1 cellular context compared by ENCODE assay signal in the genomic region with DNA sequence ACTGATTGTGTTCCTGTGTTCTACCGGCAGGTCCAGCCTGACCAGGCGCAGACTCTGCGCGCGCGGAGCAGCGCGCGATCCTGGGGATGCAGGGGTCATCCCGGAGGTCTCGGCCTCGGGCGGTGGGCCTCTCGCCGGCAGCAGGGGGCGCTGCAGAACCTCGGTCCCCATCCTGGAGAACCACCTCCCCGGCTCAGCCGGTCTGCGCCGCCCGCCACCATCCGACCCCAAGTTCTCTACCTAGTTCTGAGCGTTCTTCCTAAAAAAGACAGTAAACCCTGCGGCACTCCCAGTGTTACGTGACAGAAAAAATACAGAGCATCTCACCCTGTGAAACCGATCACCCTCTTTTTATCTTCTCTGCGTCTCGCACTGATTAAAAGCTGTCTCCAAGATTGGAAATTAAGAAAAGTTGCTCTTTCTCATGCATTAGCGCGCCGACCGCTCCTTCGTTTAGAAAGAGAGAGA.
TF ChIP-seq lines count a peak whose summit lies in the region.

No MANE protein-coding gene starts in this region.

TF ChIP-seq in HEK293, 187 proteins besides CTCF, POLR2A, EP300 and RAD21 (continued from another document):
- peak; percentile 71 for TF ChIP-seq ZBTB10 (tag by site-specific recombination; IDR thresholded peaks at IDR 0.05)
- no peak for TF ChIP-seq WT1 (tag by site-specific recombination; IDR thresholded peaks at IDR 0.05)
- TF ChIP-seq ZNF544 (tag by site-specific recombination; IDR thresholded peaks at IDR 0.05) = no peak
- no peak; the same call in 1 of the 2 replicates for TF ChIP-seq ZBTB17 (tag by site-specific recombination; IDR thresholded peaks at IDR 0.05)
- TF ChIP-seq, protein P1, sequence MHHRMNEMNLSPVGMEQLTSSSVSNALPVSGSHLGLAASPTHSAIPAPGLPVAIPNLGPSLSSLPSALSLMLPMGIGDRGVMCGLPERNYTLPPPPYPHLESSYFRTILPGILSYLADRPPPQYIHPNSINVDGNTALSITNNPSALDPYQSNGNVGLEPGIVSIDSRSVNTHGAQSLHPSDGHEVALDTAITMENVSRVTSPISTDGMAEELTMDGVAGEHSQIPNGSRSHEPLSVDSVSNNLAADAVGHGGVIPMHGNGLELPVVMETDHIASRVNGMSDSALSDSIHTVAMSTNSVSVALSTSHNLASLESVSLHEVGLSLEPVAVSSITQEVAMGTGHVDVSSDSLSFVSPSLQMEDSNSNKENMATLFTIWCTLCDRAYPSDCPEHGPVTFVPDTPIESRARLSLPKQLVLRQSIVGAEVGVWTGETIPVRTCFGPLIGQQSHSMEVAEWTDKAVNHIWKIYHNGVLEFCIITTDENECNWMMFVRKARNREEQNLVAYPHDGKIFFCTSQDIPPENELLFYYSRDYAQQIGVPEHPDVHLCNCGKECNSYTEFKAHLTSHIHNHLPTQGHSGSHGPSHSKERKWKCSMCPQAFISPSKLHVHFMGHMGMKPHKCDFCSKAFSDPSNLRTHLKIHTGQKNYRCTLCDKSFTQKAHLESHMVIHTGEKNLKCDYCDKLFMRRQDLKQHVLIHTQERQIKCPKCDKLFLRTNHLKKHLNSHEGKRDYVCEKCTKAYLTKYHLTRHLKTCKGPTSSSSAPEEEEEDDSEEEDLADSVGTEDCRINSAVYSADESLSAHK (tag by site-specific recombination; IDR thresholded peaks at IDR 0.05) = no peak
- no peak for TF ChIP-seq ZBTB49 (tag by site-specific recombination; IDR thresholded peaks at IDR 0.05; ENCODE audit: low read depth)
- TF ChIP-seq ZBTB26 (tag by site-specific recombination; optimal IDR thresholded peaks at IDR 0.05) = peak; percentile 45
- no peak for TF ChIP-seq ZNF514 (tag by site-specific recombination; IDR thresholded peaks at IDR 0.05)
- no peak for TF ChIP-seq ZNF121 (tag by site-specific recombination; IDR thresholded peaks at IDR 0.05)
- no peak for TF ChIP-seq ZFP3 (tag by site-specific recombination; IDR thresholded peaks at IDR 0.05; ENCODE audit: low read depth)
- 0 out of 2 replicates have a peak, but pooled peaks have one; percentile 7 for TF ChIP-seq ZBTB20 (tag by site-specific recombination; IDR thresholded peaks at IDR 0.05)
- peak; percentile 64; the same call in 1 of the 2 replicates for TF ChIP-seq ZNF660 (tag by site-specific recombination; IDR thresholded peaks at IDR 0.05)
- TF ChIP-seq ZNF513 (tag by site-specific recombination; IDR thresholded peaks at IDR 0.05) = no peak
- TF ChIP-seq, protein P2, sequence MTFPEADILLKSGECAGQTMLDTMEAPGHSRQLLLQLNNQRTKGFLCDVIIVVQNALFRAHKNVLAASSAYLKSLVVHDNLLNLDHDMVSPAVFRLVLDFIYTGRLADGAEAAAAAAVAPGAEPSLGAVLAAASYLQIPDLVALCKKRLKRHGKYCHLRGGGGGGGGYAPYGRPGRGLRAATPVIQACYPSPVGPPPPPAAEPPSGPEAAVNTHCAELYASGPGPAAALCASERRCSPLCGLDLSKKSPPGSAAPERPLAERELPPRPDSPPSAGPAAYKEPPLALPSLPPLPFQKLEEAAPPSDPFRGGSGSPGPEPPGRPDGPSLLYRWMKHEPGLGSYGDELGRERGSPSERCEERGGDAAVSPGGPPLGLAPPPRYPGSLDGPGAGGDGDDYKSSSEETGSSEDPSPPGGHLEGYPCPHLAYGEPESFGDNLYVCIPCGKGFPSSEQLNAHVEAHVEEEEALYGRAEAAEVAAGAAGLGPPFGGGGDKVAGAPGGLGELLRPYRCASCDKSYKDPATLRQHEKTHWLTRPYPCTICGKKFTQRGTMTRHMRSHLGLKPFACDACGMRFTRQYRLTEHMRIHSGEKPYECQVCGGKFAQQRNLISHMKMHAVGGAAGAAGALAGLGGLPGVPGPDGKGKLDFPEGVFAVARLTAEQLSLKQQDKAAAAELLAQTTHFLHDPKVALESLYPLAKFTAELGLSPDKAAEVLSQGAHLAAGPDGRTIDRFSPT (tag by site-specific recombination; IDR thresholded peaks at IDR 0.05) = no peak
- TF ChIP-seq ZNF501 (tag by site-specific recombination; IDR thresholded peaks at IDR 0.05) = peak; percentile 61; the same call in 1 of the 2 replicates
- TF ChIP-seq GLIS1 (tag by site-specific recombination; IDR thresholded peaks at IDR 0.05) = peak; percentile 76
- TF ChIP-seq ZNF112 (tag by site-specific recombination; IDR thresholded peaks at IDR 0.05) = no peak
- 0 out of 2 replicates have a peak, but pooled peaks have one; percentile 52 for TF ChIP-seq ZNF2 (tag by site-specific recombination; IDR thresholded peaks at IDR 0.05)
- TF ChIP-seq, protein P3, sequence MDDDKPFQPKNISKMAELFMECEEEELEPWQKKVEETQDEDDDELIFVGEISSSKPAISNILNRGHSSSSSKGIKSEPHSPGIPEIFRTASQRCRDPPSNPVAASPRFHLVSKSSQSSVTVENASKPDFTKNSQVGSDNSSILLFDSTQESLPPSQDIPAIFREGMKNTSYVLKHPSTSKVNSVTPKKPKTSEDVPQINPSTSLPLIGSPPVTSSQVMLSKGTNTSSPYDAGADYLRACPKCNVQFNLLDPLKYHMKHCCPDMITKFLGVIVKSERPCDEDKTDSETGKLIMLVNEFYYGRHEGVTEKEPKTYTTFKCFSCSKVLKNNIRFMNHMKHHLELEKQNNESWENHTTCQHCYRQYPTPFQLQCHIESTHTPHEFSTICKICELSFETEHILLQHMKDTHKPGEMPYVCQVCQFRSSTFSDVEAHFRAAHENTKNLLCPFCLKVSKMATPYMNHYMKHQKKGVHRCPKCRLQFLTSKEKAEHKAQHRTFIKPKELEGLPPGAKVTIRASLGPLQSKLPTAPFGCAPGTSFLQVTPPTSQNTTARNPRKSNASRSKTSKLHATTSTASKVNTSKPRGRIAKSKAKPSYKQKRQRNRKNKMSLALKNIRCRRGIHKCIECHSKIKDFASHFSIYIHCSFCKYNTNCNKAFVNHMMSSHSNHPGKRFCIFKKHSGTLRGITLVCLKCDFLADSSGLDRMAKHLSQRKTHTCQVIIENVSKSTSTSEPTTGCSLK (tag by site-specific recombination; IDR thresholded peaks at IDR 0.05) = no peak
- TF ChIP-seq ZNF623 (tag by site-specific recombination; IDR thresholded peaks at IDR 0.05) = no peak
- TF ChIP-seq, protein P4, sequence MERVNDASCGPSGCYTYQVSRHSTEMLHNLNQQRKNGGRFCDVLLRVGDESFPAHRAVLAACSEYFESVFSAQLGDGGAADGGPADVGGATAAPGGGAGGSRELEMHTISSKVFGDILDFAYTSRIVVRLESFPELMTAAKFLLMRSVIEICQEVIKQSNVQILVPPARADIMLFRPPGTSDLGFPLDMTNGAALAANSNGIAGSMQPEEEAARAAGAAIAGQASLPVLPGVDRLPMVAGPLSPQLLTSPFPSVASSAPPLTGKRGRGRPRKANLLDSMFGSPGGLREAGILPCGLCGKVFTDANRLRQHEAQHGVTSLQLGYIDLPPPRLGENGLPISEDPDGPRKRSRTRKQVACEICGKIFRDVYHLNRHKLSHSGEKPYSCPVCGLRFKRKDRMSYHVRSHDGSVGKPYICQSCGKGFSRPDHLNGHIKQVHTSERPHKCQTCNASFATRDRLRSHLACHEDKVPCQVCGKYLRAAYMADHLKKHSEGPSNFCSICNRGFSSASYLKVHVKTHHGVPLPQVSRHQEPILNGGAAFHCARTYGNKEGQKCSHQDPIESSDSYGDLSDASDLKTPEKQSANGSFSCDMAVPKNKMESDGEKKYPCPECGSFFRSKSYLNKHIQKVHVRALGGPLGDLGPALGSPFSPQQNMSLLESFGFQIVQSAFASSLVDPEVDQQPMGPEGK (tag by site-specific recombination; IDR thresholded peaks at IDR 0.05) = peak; percentile 8; the same call in 1 of the 2 replicates
